8 cellular contexts compared by ENCODE assay signal in genomic region chr1:43453442-43454269, GRCh38. TPM values are rescaled to one million over a fixed set of nuclear protein-coding genes. Genes with fewer than 3 reads are reported as not detected.
DNase-seq lines count a peak whose midpoint lies in the region; ATAC-seq and TF ChIP-seq lines count a peak whose summit lies in the region.

TSS of gene HYI (minus strand) at chr1:43453931. CDS start at chr1:43453793, 138 bp downstream.

- no peak for TF ChIP-seq CTCF in OCI-LY1 (IDR thresholded peaks at IDR 0.05; ENCODE audit: low read length)

- no peaks in the 10 kb centered on the region for H3K9me3 ChIP-seq in OCI-LY1 (ENCODE audit: low read length)
- no peaks in the 10 kb centered on the region for H3K9me3 ChIP-seq in mucosa of rectum (ENCODE audit: control insufficient read depth in 2 of 2, low read length in 2 of 2)

- no peaks in the 10 kb centered on the region for H3K9me2 ChIP-seq in OCI-LY1 (ENCODE audit: low read depth, low read length)

- peak within 1 kb of the TSS; percentile 61 for H3K4me3 ChIP-seq in OCI-LY1 (ENCODE audit: low read depth, low read length, poor library complexity, severe bottlenecking)
- H3K4me3 ChIP-seq in mucosa of rectum (ENCODE audit: low read length in 2 of 2), result peak within 1 kb of the TSS; percentile 67 to 84

- peak within 1 kb of the TSS; percentile 85 for H3K4me2 ChIP-seq in OCI-LY1 (ENCODE audit: low read length)

- ATAC-seq in esophagus mucosa (peak; percentile 73), GM18519 (IDR thresholded peaks at IDR 0.05; ENCODE audit: low FRiP score, unreplicated experiment) (no peak)

- H3K27me3 ChIP-seq in OCI-LY1 (ENCODE audit: insufficient read depth, low read length), result no peaks in the 10 kb centered on the region; the same call in 1 of the 2 replicates
- H3K27me3 ChIP-seq in mucosa of rectum (ENCODE audit: control insufficient read depth in 2 of 2, insufficient read depth in 2 of 2, low read length in 2 of 2), result no peaks in the 10 kb centered on the region

- H3K36me3 ChIP-seq in OCI-LY1 (ENCODE audit: insufficient read depth, low read length) (peaks cover 14% of the 10 kb centered on the region; the same call in 1 of the 2 replicates), mucosa of rectum (ENCODE audit: control insufficient read depth in 2 of 2, insufficient read depth in 2 of 2, low read length in 2 of 2) (peaks cover 30 to 39% of the 10 kb centered on the region in 2 donors)

- H3F3A ChIP-seq in OCI-LY1 (ENCODE audit: insufficient read depth, low read length), result no peaks in the 10 kb centered on the region

- no peaks in the 10 kb centered on the region for H4K20me1 ChIP-seq in OCI-LY1 (ENCODE audit: insufficient read depth, low read length)

- peak within 1 kb of the TSS; percentile 51 for H3K9ac ChIP-seq in OCI-LY1 (ENCODE audit: low read length)
- peak within 1 kb of the TSS; percentile 67 to 72 for H3K9ac ChIP-seq in mucosa of rectum (ENCODE audit: low read depth in 1 of 2, low read length in 2 of 2)

- H3K4me1 ChIP-seq in OCI-LY1 (ENCODE audit: insufficient read depth, low read length, severe bottlenecking) (peaks cover 16% of the 10 kb centered on the region), mucosa of rectum (ENCODE audit: control insufficient read depth in 2 of 2, insufficient read depth in 2 of 2, low read length in 2 of 2) (peaks cover 18 to 22% of the 10 kb centered on the region in 2 donors)

- DNase-seq in DMS 273 (lab: John Stamatoyannopoulos, UW; ENCODE audit: unreplicated experiment), result peak; percentile 91
- peak; percentile 91 for DNase-seq in HK-2 (ENCODE audit: unreplicated experiment)
- DNase-seq in activated T-cell treated with anti-CD3 and anti-CD28 coated beads, Interleukin-2, amount 50 U/mL, for 48 hours, result peak; percentile 78 to 79
- DNase-seq in stimulated activated CD8-positive, alpha-beta memory T cell treated with anti-CD3 and anti-CD28 coated beads, Interleukin-4, amount 100 ng/mL, for 4 hours (ENCODE audit: low read depth in 2 of 2, low spot score in 1 of 2), result peak; percentile 11 to 12

- no peaks in the 10 kb centered on the region for H3K79me2 ChIP-seq in OCI-LY1 (ENCODE audit: insufficient read depth, low read length)

- H2AFZ ChIP-seq in OCI-LY1 (ENCODE audit: low read length), result 0 out of 2 replicates have a peak within 1 kb of the TSS, but pooled peaks have one; percentile 33

- H3K27ac ChIP-seq in OCI-LY1 (ENCODE audit: low read depth, low read length, poor library complexity, severe bottlenecking) (peak within 1 kb of the TSS; percentile 23), mucosa of rectum (ENCODE audit: low read depth in 2 of 2, low read length in 2 of 2) (peak within 1 kb of the TSS; percentile 92 to 94)

RNA-seq across cellular contexts. Expression of gene HYI, which starts in this region (rescaled TPM):
- total RNA-seq in esophagus mucosa, result 8.6 TPM

Comparison
In these comparisons a context has a peak if more than half of its experiments do, and no peak if none do; other contexts are left out.
1. DNase-seq: peak in every context shown above with its lines; median percentile 91 in DMS 273; 91 in HK-2; 78 in activated T-cell treated with anti-CD3 and anti-CD28 coated beads, Interleukin-2, amount 50 U/mL, for 48 hours; 12 in stimulated activated CD8-positive, alpha-beta memory T cell treated with anti-CD3 and anti-CD28 coated beads, Interleukin-4, amount 100 ng/mL, for 4 hours.